Comparison of ENCODE assay signal across 1 cellular context in genomic region chr7:134855467-134855866, GRCh38.
TF ChIP-seq lines count a peak whose summit lies in the region.

No MANE protein-coding gene starts in this region.

TF ChIP-seq in A549, 52 proteins besides CTCF, POLR2A, EP300 and RAD21 (continued from another document):
- TF ChIP-seq CHD2 (IDR thresholded peaks at IDR 0.05; ENCODE audit: low read length, partially characterized antibody): no peak
TF ChIP-seq in A549: peak in this region for 2.
